8 cellular contexts compared by ENCODE assay signal in genomic region chr3:195441971-195442572, GRCh38. TPM values are rescaled to one million over a fixed set of nuclear protein-coding genes. Genes with fewer than 3 reads are reported as not detected.
DNase-seq lines count a peak whose midpoint lies in the region; ATAC-seq, FAIRE-seq and TF ChIP-seq lines count a peak whose summit lies in the region.

No MANE protein-coding gene starts in this region.

- peak; percentile 34 for ATAC-seq in left lobe of liver

- peak overlapping the region; percentile 95 for H3K27ac Mint-ChIP-seq in chondrocyte (ENCODE audit: unreplicated experiment)

- FAIRE-seq in H54 (lab: Jason Lieb, UNC), result no peak

- no peak for TF ChIP-seq CTCF in chondrocyte (IDR thresholded peaks at IDR 0.05)

- peak overlapping the region; percentile 95 for H3K4me3 Mint-ChIP-seq in chondrocyte (ENCODE audit: unreplicated experiment)

- no peaks in the 10 kb centered on the region for H3K36me3 Mint-ChIP-seq in chondrocyte (ENCODE audit: low read depth)

- no peaks in the 10 kb centered on the region for H3K27me3 Mint-ChIP-seq in chondrocyte (ENCODE audit: low read depth)

- peaks cover 33% of the 10 kb centered on the region for H3K4me1 Mint-ChIP-seq in chondrocyte (ENCODE audit: low read depth)

- TF ChIP-seq POLR2A in H54 (IDR thresholded peaks at IDR 0.05; ENCODE audit: low read depth, low read length), result no peak

- DNase-seq in EL (peak; percentile 70), H54 (ENCODE audit: insufficient read length, low spot score) (peak; percentile 33), NCI-H1092 (lab: John Stamatoyannopoulos, UW) (peak; percentile 17), chondrocyte (ENCODE audit: low spot score) (no peak), left lobe of liver (ENCODE audit: low spot score) (peak; percentile 61), superior temporal gyrus (ENCODE audit: extremely low spot score) (no peak)
- peak; percentile 14 to 17 for DNase-seq in activated CD4-positive, alpha-beta T cell treated with anti-CD3 and anti-CD28 coated beads for 24 hours (ENCODE audit: low read depth in 2 of 2)
- peak; percentile 28 for DNase-seq in stimulated activated CD4-positive, alpha-beta T cell treated with anti-CD3 and anti-CD28 coated beads, Interleukin-2, amount 100 ng/mL, for 48 hours

- H3K9me3 Mint-ChIP-seq in chondrocyte (ENCODE audit: low read depth), result no peaks in the 10 kb centered on the region

RNA-seq across cellular contexts. Expression of gene ACAP2, which starts 0.7 kb away (rescaled TPM):
- total RNA-seq in chondrocyte (43.3 to 47.5 TPM (median 45.0 TPM) in 3 replicates), left lobe of liver (13.2 TPM)

Comparison
In these comparisons a context has a peak if more than half of its experiments do, and no peak if none do; other contexts are left out.
1. DNase-seq: peak in EL (single experiment), H54 (single experiment), NCI-H1092 (single experiment), activated CD4-positive, alpha-beta T cell treated with anti-CD3 and anti-CD28 coated beads for 24 hours (2 of 2), left lobe of liver (single experiment) and stimulated activated CD4-positive, alpha-beta T cell treated with anti-CD3 and anti-CD28 coated beads, Interleukin-2, amount 100 ng/mL, for 48 hours (2 of 2); none in chondrocyte (single experiment) and superior temporal gyrus (single experiment).